9 cellular contexts compared by ENCODE assay signal in genomic region chrX:70755850-70756249, GRCh38.
DNase-seq lines count a peak whose midpoint lies in the region; ATAC-seq and TF ChIP-seq lines count a peak whose summit lies in the region.
"Had no signal": no experiment of that assay in that cellular context is flagged by ENCODE, and none has a peak within 500 bp of the region (broad histone marks: within the 10 kb centered on the region; RNA-seq: fewer than 3 reads in every experiment).

No MANE protein-coding gene starts in this region.

- peak; percentile 73 for ATAC-seq in CD8-positive, alpha-beta T cell
- ATAC-seq in GM19395 (IDR thresholded peaks at IDR 0.05; ENCODE audit: unreplicated experiment): no peak
- no peak for ATAC-seq in GM18520 (IDR thresholded peaks at IDR 0.05; ENCODE audit: unreplicated experiment)

- H3K27ac ChIP-seq in CD8-positive, alpha-beta T cell (ENCODE audit: low read depth, low read length): no peak overlapping the region

- intact Hi-C loops in CD8-positive, alpha-beta T cell (cut with DNase I, micrococcal nuclease): no loop called here
- intact Hi-C loops in activated CD4-positive, alpha-beta T cell treated with anti-CD3 and anti-CD28 coated beads, Interleukin-2, amount 10 ng/mL, durations not matched to agents 24 days and 14 days (cut with micrococcal nuclease): loop anchor here (2.0 kb wide), 1 partner anchor 81 kb away; no protein-coding TSS in a partner anchor

- H3K4me3 ChIP-seq in CD8-positive, alpha-beta T cell (ENCODE audit: low read depth, low read length): no peak overlapping the region

- peak overlapping the region; percentile 79 for H3K27ac Mint-ChIP-seq in CD8-positive, alpha-beta T cell
- peak overlapping the region; percentile 34 for H3K27ac Mint-ChIP-seq in activated CD4-positive, alpha-beta T cell treated with anti-CD3 and anti-CD28 coated beads, Interleukin-2, amount 10 ng/mL, durations not matched to agents 24 days and 14 days
- H3K27ac Mint-ChIP-seq: immature natural killer cell had no signal

- CTCF ChIA-PET in CD8-positive, alpha-beta T cell (lab: Charles Lee): no interaction called here

- no peaks in the 10 kb centered on the region for H3K9me3 ChIP-seq in CD8-positive, alpha-beta T cell (ENCODE audit: low read length)

- POLR2A ChIA-PET in CD8-positive, alpha-beta T cell (lab: Charles Lee): no interaction called here

- H3K27me3 ChIP-seq in CD8-positive, alpha-beta T cell (ENCODE audit: insufficient read depth, low read length): no peaks in the 10 kb centered on the region

- peak; percentile 15 to 74 (median 36) for DNase-seq in CD8-positive, alpha-beta T cell
- DNase-seq in activated CD4-positive, alpha-beta T cell treated with anti-CD3 and anti-CD28 coated beads, Interleukin-2, amount 10 ng/mL, durations not matched to agents 24 days and 14 days: peak; percentile 85
- DNase-seq in activated naive CD4-positive, alpha-beta T cell treated with Interleukin-2 at 50 U/mL for 16 hours: peak; percentile 72
- DNase-seq in stimulated activated CD4-positive, alpha-beta T cell treated with anti-CD3 and anti-CD28 coated beads, Interleukin-15, amount 100 ng/mL, for 48 hours (ENCODE audit: low read depth in 2 of 2): peak; percentile 41 to 68
- DNase-seq in T-helper 9 cell: no peak
- no peak for DNase-seq in NCI-H446 treated with DMSO at 0.1 percent for 48 hours (lab: John Stamatoyannopoulos, UW)

- peaks cover 7% of the 10 kb centered on the region for H3K4me1 Mint-ChIP-seq in CD8-positive, alpha-beta T cell (ENCODE audit: low read depth)
- H3K4me1 Mint-ChIP-seq in activated CD4-positive, alpha-beta T cell treated with anti-CD3 and anti-CD28 coated beads, Interleukin-2, amount 10 ng/mL, durations not matched to agents 24 days and 14 days: peaks cover 20% of the 10 kb centered on the region
- H3K4me1 Mint-ChIP-seq: immature natural killer cell had no signal

- TF ChIP-seq CTCF in CD8-positive, alpha-beta T cell (IDR thresholded peaks at IDR 0.05): no peak

- no peaks in the 10 kb centered on the region for H3K27me3 Mint-ChIP-seq in CD8-positive, alpha-beta T cell (ENCODE audit: low read depth)
- H3K27me3 Mint-ChIP-seq in activated CD4-positive, alpha-beta T cell treated with anti-CD3 and anti-CD28 coated beads, Interleukin-2, amount 10 ng/mL, durations not matched to agents 24 days and 14 days: no peaks in the 10 kb centered on the region

- H3K36me3 Mint-ChIP-seq in CD8-positive, alpha-beta T cell: no peaks in the 10 kb centered on the region
- peaks cover 5% of the 10 kb centered on the region for H3K36me3 Mint-ChIP-seq in activated CD4-positive, alpha-beta T cell treated with anti-CD3 and anti-CD28 coated beads, Interleukin-2, amount 10 ng/mL, durations not matched to agents 24 days and 14 days (ENCODE audit: low read depth)
- H3K36me3 Mint-ChIP-seq: immature natural killer cell had no signal

- no peak overlapping the region for H3K4me3 Mint-ChIP-seq in CD8-positive, alpha-beta T cell
- peak overlapping the region; percentile 21 for H3K4me3 Mint-ChIP-seq in activated CD4-positive, alpha-beta T cell treated with anti-CD3 and anti-CD28 coated beads, Interleukin-2, amount 10 ng/mL, durations not matched to agents 24 days and 14 days
- H3K4me3 Mint-ChIP-seq: immature natural killer cell had no signal

- peaks cover 7% of the 10 kb centered on the region for H3K4me1 ChIP-seq in CD8-positive, alpha-beta T cell (ENCODE audit: insufficient read depth, low read length)

- peaks cover 5% of the 10 kb centered on the region for H3K9me3 Mint-ChIP-seq in CD8-positive, alpha-beta T cell
- peaks cover 5% of the 10 kb centered on the region for H3K9me3 Mint-ChIP-seq in activated CD4-positive, alpha-beta T cell treated with anti-CD3 and anti-CD28 coated beads, Interleukin-2, amount 10 ng/mL, durations not matched to agents 24 days and 14 days
- H3K9me3 Mint-ChIP-seq: immature natural killer cell had no signal

- H3K36me3 ChIP-seq in CD8-positive, alpha-beta T cell (ENCODE audit: insufficient read depth, low read length): no peaks in the 10 kb centered on the region

Comparison
In these comparisons a context has a peak if more than half of its experiments do, and no peak if none do; other contexts are left out.
1. DNase-seq: peak in CD8-positive, alpha-beta T cell (7 of 7), activated CD4-positive, alpha-beta T cell treated with anti-CD3 and anti-CD28 coated beads, Interleukin-2, amount 10 ng/mL, durations not matched to agents 24 days and 14 days (single experiment), activated naive CD4-positive, alpha-beta T cell treated with Interleukin-2 at 50 U/mL for 16 hours (single experiment) and stimulated activated CD4-positive, alpha-beta T cell treated with anti-CD3 and anti-CD28 coated beads, Interleukin-15, amount 100 ng/mL, for 48 hours (2 of 2); none in T-helper 9 cell (single experiment) and NCI-H446 treated with DMSO at 0.1 percent for 48 hours (single experiment).